Comparison of ENCODE assay signal across 8 cellular contexts in genomic region chr22:41091139-41092022, GRCh38. TPM values are rescaled to one million over a fixed set of nuclear protein-coding genes. Genes with fewer than 3 reads are reported as not detected.
DNase-seq lines count a peak whose midpoint lies in the region; ATAC-seq, FAIRE-seq and TF ChIP-seq lines count a peak whose summit lies in the region.

No MANE protein-coding gene starts in this region.

- peak; percentile 48 to 70 for TF ChIP-seq POLR2A in HepG2 (IDR thresholded peaks at IDR 0.05; ENCODE audit: insufficient read depth in 1 of 2, low read depth in 2 of 2, low read length in 2 of 2)

- under 1% methylated on average over 27 of the region's 66 CpGs for WGBS in HepG2 (ENCODE audit: low lambda C conversion rate)

- POLR2A ChIA-PET in HepG2 (lab: Yijun Ruan, JAX) = interaction anchor here (0.9 to 7.2 kb wide), 4 partner anchors 10 to 140 kb away, joined by 3 to 71 read pairs (median 18); partner anchors contain the start of gene RBX1

- DNase-seq in CD14-positive monocyte (ENCODE audit: low spot score) = peak; percentile 99
- peak; percentile 88 for DNase-seq in NCI-H774 (lab: John Stamatoyannopoulos, UW)
- DNase-seq in activated CD4-positive, alpha-beta T cell treated with anti-CD3 and anti-CD28 coated beads, Interleukin-2, amount 50 U/mL, for 48 hours = peak; percentile 99
- DNase-seq in dermis blood vessel endothelial cell = peak; percentile 99
- DNase-seq in HepG2 (ENCODE audit: low spot score) = peak; percentile 96
- peak; percentile 98 to 99 for DNase-seq in stimulated activated CD4-positive, alpha-beta T cell treated with anti-CD3 and anti-CD28 coated beads, Interleukin-2, amount 100 ng/mL, for 48 hours

- H3K4me3 ChIP-seq in HepG2 (replicated peaks in 1 of 3; ENCODE audit: insufficient read depth in 1 of 3, low read depth in 2 of 3, low read length in 3 of 3) = peak overlapping the region; percentile 90 to 97 (median 92)

- in situ Hi-C loops in HepG2 (cut with HindIII; ENCODE audit: extremely low pct_ligation_motif_present, low pct_unique_long_range_greater_than_20kb) = loop anchor here (5.0 kb wide), 1 partner anchor 139 kb away; the partner anchor contains the start of gene RBX1

- no TSS peak for BruUV-seq in HepG2 (replicated peaks; lab: Mats Ljungman, UMichigan)

- intact Hi-C loops in CD14-positive monocyte (cut with micrococcal nuclease) = loop anchor here (1.0 to 5.0 kb wide), 3 partner anchors 69 to 140 kb away; partner anchors contain the start of gene RBX1 (in 2 of the 2)
- intact Hi-C loops in HepG2 (cut with micrococcal nuclease; ENCODE audit: unreplicated experiment) = loop anchor here (1.0 kb wide), 2 partner anchors 69 to 140 kb away; partner anchors contain the start of gene RBX1

- H3K36me3 ChIP-seq in HepG2 (replicated peaks in 1 of 2; ENCODE audit: control insufficient read depth in 1 of 2, insufficient read depth in 2 of 2, low read length in 2 of 2) = no peaks in the 10 kb centered on the region

- H3K36me3 Mint-ChIP-seq in CD14-positive monocyte = peaks cover 3 to 15% of the 10 kb centered on the region in 2 donors

- H4K20me1 ChIP-seq in HepG2 (ENCODE audit: insufficient read depth, low read length) = peaks cover 35% of the 10 kb centered on the region

- H3K9me3 ChIP-seq in HepG2 (ENCODE audit: low read length) = no peaks in the 10 kb centered on the region

- no peaks in the 10 kb centered on the region for H3K27me3 ChIP-seq in HepG2 (ENCODE audit: control insufficient read depth in 1 of 2, insufficient read depth in 2 of 2, low read length in 2 of 2)

- peak overlapping the region; percentile 90 to 96 for H3K4me3 Mint-ChIP-seq in CD14-positive monocyte

- H3K4me1 ChIP-seq in HepG2 (ENCODE audit: insufficient read depth, low read length) = peaks cover 26% of the 10 kb centered on the region

- FAIRE-seq in HepG2 (lab: Jason Lieb, UNC) = peak; percentile 74

- peak overlapping the region; percentile 70 for H3K4me2 ChIP-seq in HepG2 (ENCODE audit: low read depth, low read length)

- H3K4me1 Mint-ChIP-seq in CD14-positive monocyte = peaks cover 39% of the 10 kb centered on the region

- CTCF ChIA-PET in HepG2 (lab: Yijun Ruan, JAX; ENCODE audit: low intra/inter-chr PET ratio, low total read pairs) = no interaction called here

- TF ChIP-seq CTCF in CD14-positive monocyte (IDR thresholded peaks at IDR 0.05) (no peak), HepG2 (CRISPR knock-in tag; IDR thresholded peaks at IDR 0.05) (no peak)

- H3K27ac Mint-ChIP-seq in CD14-positive monocyte = peak overlapping the region; percentile 95 to 100 (median 98)

- peaks cover 42% of the 10 kb centered on the region for H3K79me2 ChIP-seq in HepG2 (ENCODE audit: insufficient read depth, low read length)

- TF ChIP-seq EP300 in HepG2 (IDR thresholded peaks at IDR 0.05; ENCODE audit: low read depth in 2 of 2, low read length in 2 of 2) (no peak), HepG2 (CRISPR knock-in tag; IDR thresholded peaks at IDR 0.05; ENCODE audit: borderline replicate concordance) (no peak; the same call in 1 of the 2 replicates)

- H3K27me3 Mint-ChIP-seq in CD14-positive monocyte (ENCODE audit: low read depth in 3 of 3) = peaks cover 0 to 3% (median 0%) of the 10 kb centered on the region in 3 donors

- TF ChIP-seq RAD21 in HepG2 (CRISPR knock-in tag; IDR thresholded peaks at IDR 0.05) = peak; percentile 26; the same call in 1 of the 2 replicates

- peak overlapping the region; percentile 31 for H2AFZ ChIP-seq in HepG2 (ENCODE audit: low read length)

- H3K9ac ChIP-seq in HepG2 (ENCODE audit: insufficient read depth, low read depth, low read length) = peak overlapping the region; percentile 100

- ATAC-seq in GM19397 (IDR thresholded peaks at IDR 0.05; ENCODE audit: unreplicated experiment) (peak; percentile 69), HG03565 (IDR thresholded peaks at IDR 0.05; ENCODE audit: unreplicated experiment) (peak; percentile 52), HepG2 (peak; percentile 90)

- peaks cover 0 to 4% (median 0%) of the 10 kb centered on the region in 7 donors for H3K9me3 Mint-ChIP-seq in CD14-positive monocyte

- H3K27ac ChIP-seq in HepG2 (ENCODE audit: extremely low read length, insufficient read depth, low read length) = peak overlapping the region; percentile 99

TF ChIP-seq in HepG2, 621 proteins besides CTCF, POLR2A, EP300 and RAD21 (continues in another document):
- no peak for TF ChIP-seq RBM39 (IDR thresholded peaks at IDR 0.05; ENCODE audit: low read depth, low read length, poor library complexity, severe bottlenecking)
- no peak for TF ChIP-seq ARID2 (CRISPR knock-in tag; IDR thresholded peaks at IDR 0.05; ENCODE audit: borderline replicate concordance)
- no peak for TF ChIP-seq HDAC1 (CRISPR knock-in tag; IDR thresholded peaks at IDR 0.05)
- TF ChIP-seq ZZZ3 (CRISPR knock-in tag; IDR thresholded peaks at IDR 0.05; ENCODE audit: borderline replicate concordance) = no peak
- no peak for TF ChIP-seq STAT5B (CRISPR knock-in tag; IDR thresholded peaks at IDR 0.05)
- peak; percentile 36; the same call in 1 of the 2 replicates for TF ChIP-seq POLR2AphosphoS2 (IDR thresholded peaks at IDR 0.05; ENCODE audit: low read depth, low read length)
- TF ChIP-seq ZNF564 (CRISPR knock-in tag; IDR thresholded peaks at IDR 0.05) = 0 out of 2 replicates have a peak, but pooled peaks have one; percentile 46
- peak; percentile 81 for TF ChIP-seq DRAP1 (CRISPR knock-in tag; IDR thresholded peaks at IDR 0.05)
- no peak for TF ChIP-seq NR3C1 (CRISPR knock-in tag; IDR thresholded peaks at IDR 0.05)
- TF ChIP-seq ARID4A (CRISPR knock-in tag; IDR thresholded peaks at IDR 0.05; ENCODE audit: borderline replicate concordance) = peak; percentile 70; the same call in 1 of the 2 replicates
- TF ChIP-seq ZKSCAN8 (CRISPR knock-in tag; IDR thresholded peaks at IDR 0.05; ENCODE audit: borderline replicate concordance) = no peak

RNA-seq across cellular contexts. Expression of gene EP300, which starts 1.0 kb away (rescaled TPM):
- polyA plus RNA-seq in CD14-positive monocyte = 10 to 100 TPM in 1 of 2 donors, 1 to 10 TPM in 1; 5.7 to 16.8 TPM
- total RNA-seq in dermis blood vessel endothelial cell = 42.5 and 66.4 TPM in 2 replicates
- 14.9 and 30.9 TPM in 2 replicates for total RNA-seq in HepG2 (2016; rRNA removed; fragmentation: Illumina TruSeq; extraction: Trizol)
- 22.1 and 25.3 TPM in 2 replicates for total RNA-seq in HepG2 (2016; cell fraction: cytosol; rRNA removed; fragmentation: Illumina TruSeq; extraction: Trizol; ENCODE audit: low read depth)
- total RNA-seq in HepG2 (2016; cell fraction: insoluble cytoplasmic fraction; rRNA removed; fragmentation: Illumina TruSeq; extraction: Trizol) = 14.4 and 25.6 TPM in 2 replicates
- total RNA-seq in HepG2 (2016; cell fraction: membrane; rRNA removed; fragmentation: Illumina TruSeq; extraction: Trizol) = 15.9 and 22.0 TPM in 2 replicates
- total RNA-seq in HepG2 (2016; cell fraction: nucleus; rRNA removed; fragmentation: Illumina TruSeq; extraction: Trizol) = 38.0 and 49.0 TPM in 2 replicates
- 13.6 and 15.3 TPM in 2 replicates for polyA plus RNA-seq in HepG2 (2011; rRNA removed)
- polyA plus RNA-seq in HepG2 (2011; cell fraction: cytosol; rRNA removed) = 5.2 and 8.5 TPM in 2 replicates
- 33.5 and 39.2 TPM in 2 replicates for polyA plus RNA-seq in HepG2 (2011; cell fraction: nucleus; rRNA removed)
- polyA plus RNA-seq in HepG2 (2012) = 29.8 and 32.4 TPM in 2 replicates
- 0.42 and 0.45 TPM in 2 replicates for polyA plus RNA-seq in HepG2 (2016; cell fraction: cytosol; fragmentation: Illumina TruSeq; extraction: Trizol; ENCODE audit: low read depth)
- polyA plus RNA-seq in HepG2 (2016; cell fraction: insoluble cytoplasmic fraction; fragmentation: Illumina TruSeq; extraction: Trizol; ENCODE audit: low read depth) = 10.3 and 16.2 TPM in 2 replicates
- 1.1 and 1.3 TPM in 2 replicates for polyA plus RNA-seq in HepG2 (2016; cell fraction: membrane; fragmentation: Illumina TruSeq; extraction: Trizol; ENCODE audit: low read depth)
- polyA plus RNA-seq in HepG2 (2016; cell fraction: nucleus; fragmentation: Illumina TruSeq; extraction: Trizol; ENCODE audit: insufficient read depth, low read depth) = 42.6 and 45.3 TPM in 2 replicates
- 49.2 and 106 TPM in 2 replicates for polyA minus RNA-seq in HepG2 (2011; rRNA and poly(A)+ RNA removed; ENCODE audit: low replicate concordance)
- 35.1 and 35.6 TPM in 2 replicates for polyA minus RNA-seq in HepG2 (2011; cell fraction: cytosol; rRNA and poly(A)+ RNA removed)
- polyA minus RNA-seq in HepG2 (2011; cell fraction: nucleus; rRNA and poly(A)+ RNA removed) = 77.9 and 102 TPM in 2 replicates

Comparison
In these comparisons a context has a peak if more than half of its experiments do, and no peak if none do; other contexts are left out.
1. Peak in every context shown above with its lines: DNase-seq, ATAC-seq, H3K4me3 ChIP-seq and H3K27ac ChIP-seq.